In genomic region chr3:152302521-152303021, GRCh38 we compare ENCODE assay signal across 8 cellular contexts. TPM values are rescaled to one million over a fixed set of nuclear protein-coding genes. Genes with fewer than 3 reads are reported as not detected.
DNase-seq lines count a peak whose midpoint lies in the region; ATAC-seq and TF ChIP-seq lines count a peak whose summit lies in the region.

No MANE protein-coding gene starts in this region.

- H3K4me1 ChIP-seq in mesendoderm (ENCODE audit: control insufficient read depth, low read depth, low read length) = peaks cover 5% of the 10 kb centered on the region

- no peak overlapping the region for H2BK15ac ChIP-seq in mesendoderm (replicated peaks; ENCODE audit: low read depth)

- H3K79me1 ChIP-seq in mesendoderm (ENCODE audit: low read length) = no peaks in the 10 kb centered on the region

- H2AK5ac ChIP-seq in mesendoderm (ENCODE audit: low read length) = no peak overlapping the region

- H3K4me3 ChIP-seq in coronary artery = peak overlapping the region; percentile 63
- no peak overlapping the region for H3K4me3 ChIP-seq in mesendoderm (ENCODE audit: low read length)

- no peak overlapping the region for H4K5ac ChIP-seq in mesendoderm (ENCODE audit: low read length)

- no peaks in the 10 kb centered on the region for H3K27me3 ChIP-seq in mesendoderm (ENCODE audit: insufficient read depth, low read length, poor library complexity)

- H3K27ac ChIP-seq in coronary artery = peak overlapping the region; percentile 47 to 71
- H3K27ac ChIP-seq in mesendoderm (ENCODE audit: low read depth, low read length) = no peak overlapping the region

- H3K4me3 Mint-ChIP-seq in neural crest cell = no peak overlapping the region

- H3K36me3 Mint-ChIP-seq in neural crest cell (ENCODE audit: low read depth) = no peaks in the 10 kb centered on the region

- H3K36me3 ChIP-seq in mesendoderm (ENCODE audit: control insufficient read depth, insufficient read depth, low read length) = no peaks in the 10 kb centered on the region

- H2BK5ac ChIP-seq in mesendoderm (ENCODE audit: low read length) = no peak overlapping the region

- no peaks in the 10 kb centered on the region for H3K27me3 Mint-ChIP-seq in neural crest cell (ENCODE audit: low read depth)

- H3K23ac ChIP-seq in mesendoderm (ENCODE audit: low read length) = no peak overlapping the region

- no peak overlapping the region for H4K8ac ChIP-seq in mesendoderm (ENCODE audit: low read depth, low read length)

- H3K18ac ChIP-seq in mesendoderm (ENCODE audit: low read length) = no peak overlapping the region

- H3K4me1 Mint-ChIP-seq in neural crest cell = peaks cover 38% of the 10 kb centered on the region

- H3K4ac ChIP-seq in mesendoderm (ENCODE audit: low read depth, low read length) = no peak overlapping the region

- DNase-seq in DMS79 treated with DMSO at 0.1 percent for 48 hours (lab: John Stamatoyannopoulos, UW) (peak; percentile 18), DMS79 (lab: John Stamatoyannopoulos, UW) (no peak), NCI-H526 treated with DMSO at 0.1 percent for 48 hours (lab: John Stamatoyannopoulos, UW) (peak; percentile 52), coronary artery (ENCODE audit: low spot score) (no peak), neural crest cell (ENCODE audit: low read depth, low spot score) (no peak), mesendoderm (no peak), dermis blood vessel endothelial cell (no peak)

- H3K4me2 ChIP-seq in mesendoderm (ENCODE audit: low read length) = no peak overlapping the region

- no peak overlapping the region for H3K9ac ChIP-seq in mesendoderm (ENCODE audit: low read length)

- H3K27ac Mint-ChIP-seq in neural crest cell (ENCODE audit: unreplicated experiment) = peak overlapping the region; percentile 55

- no peaks in the 10 kb centered on the region for H3K9me3 Mint-ChIP-seq in neural crest cell

- H3K79me2 ChIP-seq in mesendoderm (ENCODE audit: control insufficient read depth, insufficient read depth, low read length) = no peaks in the 10 kb centered on the region

- H3K56ac ChIP-seq in mesendoderm (ENCODE audit: low read length) = no peak overlapping the region

- WGBS in mesendoderm (ENCODE audit: extremely low coverage, insufficient coverage, low lambda C conversion rate) = no CpG with 5 or more reads among the region's 4 CpGs

- no peak overlapping the region for H2BK120ac ChIP-seq in mesendoderm (ENCODE audit: low read depth, low read length)

- TF ChIP-seq CTCF in coronary artery (IDR thresholded peaks at IDR 0.05) = no peak
- no peak for TF ChIP-seq CTCF in neural crest cell (conservative IDR thresholded peaks at IDR 0.05)

- ATAC-seq in HG02642 (IDR thresholded peaks at IDR 0.05; ENCODE audit: poor library complexity, unreplicated experiment) = peak; percentile 70

RNA-seq across cellular contexts. Expression of gene MBNL1, which starts 33.8 kb away (rescaled TPM):
- total RNA-seq in neural crest cell (36.2 and 41.2 TPM in 2 replicates), dermis blood vessel endothelial cell (389 and 524 TPM in 2 replicates)
- polyA plus RNA-seq in mesendoderm (2013, experiment 1 of 2) = 4.1 TPM
- 4.2 TPM for polyA plus RNA-seq in mesendoderm (2013, experiment 2 of 2)

Comparison
In these comparisons a context has a peak if more than half of its experiments do, and no peak if none do; other contexts are left out.
1. DNase-seq: peak in DMS79 treated with DMSO at 0.1 percent for 48 hours (single experiment) and NCI-H526 treated with DMSO at 0.1 percent for 48 hours (single experiment); none in DMS79 (single experiment), coronary artery (single experiment), neural crest cell (single experiment), mesendoderm (single experiment) and dermis blood vessel endothelial cell (single experiment).